In genomic region chr4:140648716-140649115, GRCh38 we compare ENCODE assay signal across 23 cellular contexts.
"Had no signal": no experiment of that assay in that cellular context is flagged by ENCODE, and none has a peak within 500 bp of the region (broad histone marks: within the 10 kb centered on the region; RNA-seq: fewer than 3 reads in every experiment).

No MANE protein-coding gene starts in this region.

- H3K27ac Mint-ChIP-seq: activated naive CD8-positive, alpha-beta T cell treated with anti-CD3 and anti-CD28 coated beads for 36 hours; dendritic cell treated with granulocyte-macrophage colony-stimulating factor and Interleukin-4, amounts not matched to agents 40 ng/mL and 50 ng/mL, for 4 days; immature natural killer cell had no signal

- H3K27me3 ChIP-seq: vagina had no signal

- H3K9me3 ChIP-seq: lower lobe of right lung, thoracic aorta, vagina had no signal

- H3K4me3 ChIP-seq: lower lobe of right lung, thoracic aorta, vagina had no signal

- H3K27me3 Mint-ChIP-seq: dendritic cell treated with granulocyte-macrophage colony-stimulating factor and Interleukin-4, amounts not matched to agents 40 ng/mL and 50 ng/mL, for 4 days; type B pancreatic cell had no signal

- H3K4me1 Mint-ChIP-seq: activated naive CD8-positive, alpha-beta T cell treated with anti-CD3 and anti-CD28 coated beads for 36 hours; immature natural killer cell had no signal

- H3K27ac ChIP-seq: lower lobe of right lung, thoracic aorta, vagina had no signal

- H3K36me3 Mint-ChIP-seq: activated naive CD8-positive, alpha-beta T cell treated with anti-CD3 and anti-CD28 coated beads for 36 hours; immature natural killer cell had no signal

- DNase-seq: activated CD4-positive, alpha-beta T cell treated with anti-CD3 and anti-CD28 coated beads for 4 hours; activated CD4-positive, alpha-beta T cell treated with anti-CD3 and anti-CD28 coated beads, Interleukin-2, amount 50 U/mL, for 48 hours; activated CD4-positive, CD25-positive, alpha-beta regulatory T cell; activated CD8-positive, alpha-beta memory T cell treated with anti-CD3 and anti-CD28 coated beads, Interleukin-2, amount 50 U/mL, for 48 hours; activated naive CD4-positive, alpha-beta T cell treated with Interleukin-2 at 50 U/mL for 16 hours; activated naive CD8-positive, alpha-beta T cell treated with anti-CD3 and anti-CD28 coated beads for 36 hours; activated T-cell treated with anti-CD3 and anti-CD28 coated beads, Interleukin-2, amount 50 U/mL, for 4 hours; effector CD8-positive, alpha-beta T cell; erythroblast; foreskin melanocyte; immature natural killer cell; lower lobe of right lung; occipital lobe; stimulated activated CD4-positive, alpha-beta T cell treated with anti-CD3 and anti-CD28 coated beads, Interleukin-2, amount 100 ng/mL, for 48 hours; stimulated activated naive CD4-positive, alpha-beta T cell treated with Interleukin-2 at 50 U/mL for 16 hours; T-helper 1 cell; T1000 had no signal

- H3K4me1 ChIP-seq: lower lobe of right lung, vagina had no signal

- H3K36me3 ChIP-seq: thoracic aorta had no signal

- ATAC-seq: activated T-cell treated with anti-CD3 and anti-CD28 coated beads, Interleukin-2, amount 50 U/mL, for 4 hours; left lobe of liver; lower lobe of right lung; sciatic nerve had no signal

- H3K4me3 Mint-ChIP-seq: activated naive CD8-positive, alpha-beta T cell treated with anti-CD3 and anti-CD28 coated beads for 36 hours; activated T-cell treated with anti-CD3 and anti-CD28 coated beads, Interleukin-2, amount 50 U/mL, for 4 hours; dendritic cell treated with granulocyte-macrophage colony-stimulating factor and Interleukin-4, amounts not matched to agents 40 ng/mL and 50 ng/mL, for 4 days; immature natural killer cell; type B pancreatic cell had no signal

- H3K9me3 Mint-ChIP-seq: activated naive CD8-positive, alpha-beta T cell treated with anti-CD3 and anti-CD28 coated beads for 36 hours; activated T-cell treated with anti-CD3 and anti-CD28 coated beads, Interleukin-2, amount 50 U/mL, for 4 hours; dendritic cell treated with granulocyte-macrophage colony-stimulating factor and Interleukin-4, amounts not matched to agents 40 ng/mL and 50 ng/mL, for 4 days; immature natural killer cell; type B pancreatic cell had no signal
